8 cellular contexts compared by ENCODE assay signal in the genomic region with DNA sequence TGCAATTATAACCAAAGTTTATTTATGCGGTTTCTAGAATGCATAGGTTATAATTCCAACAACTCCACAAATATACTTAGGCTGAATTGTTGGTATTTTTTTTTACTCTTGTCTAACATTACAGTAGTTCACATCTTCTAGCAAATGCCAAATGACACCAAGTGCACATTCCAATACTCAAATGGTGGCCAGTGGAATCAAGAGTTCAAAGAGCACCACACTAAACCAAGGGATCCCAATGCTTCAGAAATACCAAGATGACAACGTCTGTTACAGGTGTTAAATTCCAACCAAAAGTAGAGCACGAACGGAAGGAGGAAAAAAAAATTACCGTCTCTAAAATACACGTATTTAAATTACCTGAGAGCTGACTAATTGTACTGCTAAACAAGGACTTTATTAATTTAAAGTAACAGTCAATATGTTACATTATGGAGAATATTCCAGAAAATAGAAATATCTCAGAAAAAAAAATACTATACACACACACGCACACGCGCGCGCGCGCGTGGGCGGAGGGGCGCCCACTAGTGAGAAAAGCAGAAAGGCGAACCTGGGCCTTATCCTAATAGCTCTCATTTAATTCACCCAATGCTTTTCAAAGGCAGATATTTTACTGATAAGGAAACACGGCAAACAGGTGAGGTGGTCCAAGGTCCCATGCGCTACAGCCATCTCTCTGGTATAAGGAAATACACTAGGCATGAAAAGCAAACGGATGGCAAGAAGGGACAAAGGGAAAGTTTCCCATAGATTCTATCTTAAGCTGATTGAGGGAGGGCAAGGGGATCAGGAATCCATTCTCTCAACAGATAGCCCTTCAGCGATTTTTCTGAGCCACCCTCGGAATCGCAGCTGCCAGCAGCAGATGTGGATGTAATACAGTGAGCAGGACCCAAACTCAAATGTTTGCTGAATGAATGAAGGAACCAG. TPM values are rescaled to one million over a fixed set of nuclear protein-coding genes. Genes with fewer than 3 reads are reported as not detected.
DNase-seq lines count a peak whose midpoint lies in the region; ATAC-seq and TF ChIP-seq lines count a peak whose summit lies in the region.

No MANE protein-coding gene starts in this region.

- H3K27ac Mint-ChIP-seq in activated T-cell treated with anti-CD3 and anti-CD28 coated beads, Interleukin-2, amount 50 U/mL, for 72 hours: peak overlapping the region; percentile 98

- H3K4me1 Mint-ChIP-seq in activated T-cell treated with anti-CD3 and anti-CD28 coated beads, Interleukin-2, amount 50 U/mL, for 72 hours (ENCODE audit: low read depth): peaks cover 32% of the 10 kb centered on the region

- peaks cover 6 to 7% of the 10 kb centered on the region in 2 donors for H3K36me3 Mint-ChIP-seq in activated T-cell treated with anti-CD3 and anti-CD28 coated beads, Interleukin-2, amount 50 U/mL, for 72 hours (ENCODE audit: insufficient read depth in 2 of 2)

- peak overlapping the region; percentile 66 for H3K4me2 ChIP-seq in neural cell (ENCODE audit: low read length)

- H3K36me3 ChIP-seq in neural cell (ENCODE audit: insufficient read depth, low read length): no peaks in the 10 kb centered on the region

- peak overlapping the region; percentile 89 to 93 for H3K4me3 Mint-ChIP-seq in activated T-cell treated with anti-CD3 and anti-CD28 coated beads, Interleukin-2, amount 50 U/mL, for 72 hours

- H4K20me1 ChIP-seq in neural cell (ENCODE audit: insufficient read depth): no peaks in the 10 kb centered on the region

- no peaks in the 10 kb centered on the region for H3K9me2 ChIP-seq in neural cell (ENCODE audit: insufficient read depth, low read length)

- TF ChIP-seq CTCF in fibroblast of villous mesenchyme (IDR thresholded peaks at IDR 0.05; ENCODE audit: insufficient read depth, low read depth, low read length) (no peak), neural cell (IDR thresholded peaks at IDR 0.05; ENCODE audit: poor library complexity, severe bottlenecking) (peak; percentile 76)

- no peaks in the 10 kb centered on the region for H3K9me3 ChIP-seq in neural cell (ENCODE audit: low read length)

- H3F3A ChIP-seq in neural cell (ENCODE audit: insufficient read depth, low read length, poor library complexity, severe bottlenecking): no peaks in the 10 kb centered on the region

- TF ChIP-seq RAD21 in neural cell (conservative IDR thresholded peaks at IDR 0.05): peak; percentile 48

- H3K9ac ChIP-seq in neural cell (ENCODE audit: low read length): peak overlapping the region; percentile 93

- H3K27me3 Mint-ChIP-seq in activated T-cell treated with anti-CD3 and anti-CD28 coated beads, Interleukin-2, amount 50 U/mL, for 72 hours (ENCODE audit: low read depth): no peaks in the 10 kb centered on the region

- H2AFZ ChIP-seq in neural cell (ENCODE audit: low read depth, low read length): peak overlapping the region; percentile 93

- H3K79me2 ChIP-seq in neural cell (replicated peaks; ENCODE audit: insufficient read depth, low read length): peaks cover 29% of the 10 kb centered on the region

- no peaks in the 10 kb centered on the region for H3K27me3 ChIP-seq in neural cell (ENCODE audit: insufficient read depth, low read depth, low read length)

- H3K4me3 ChIP-seq in fibroblast of villous mesenchyme (ENCODE audit: low read depth, low read length): peak overlapping the region; percentile 96
- H3K4me3 ChIP-seq in neural cell (ENCODE audit: low read length): peak overlapping the region; percentile 84

- DNase-seq in NCI-H2171 treated with DMSO at 0.1 percent for 48 hours (lab: John Stamatoyannopoulos, UW) (peak; percentile 23), NCI-H2171 (lab: John Stamatoyannopoulos, UW) (no peak), MV-4-11 (lab: John Stamatoyannopoulos, UW) (peak; percentile 27), fibroblast of villous mesenchyme (ENCODE audit: low read depth) (no peak)
- DNase-seq in activated T-cell treated with anti-CD3 and anti-CD28 coated beads, Interleukin-2, amount 50 U/mL, for 72 hours: peak; percentile 12 to 27

- ATAC-seq in activated T-cell treated with anti-CD3 and anti-CD28 coated beads, Interleukin-2, amount 50 U/mL, for 72 hours (replicated peaks in 1 of 2): no peak
- ATAC-seq in HG03159 (IDR thresholded peaks at IDR 0.05; ENCODE audit: unreplicated experiment) (no peak), GM21737 (IDR thresholded peaks at IDR 0.05; ENCODE audit: unreplicated experiment) (no peak)

- peak overlapping the region; percentile 88 for H3K27ac ChIP-seq in neural cell (ENCODE audit: low read length)

- no peak for TF ChIP-seq EP300 in neural cell (conservative IDR thresholded peaks at IDR 0.05; ENCODE audit: poor library complexity, severe bottlenecking)

- no peaks in the 10 kb centered on the region for H3K9me3 Mint-ChIP-seq in activated T-cell treated with anti-CD3 and anti-CD28 coated beads, Interleukin-2, amount 50 U/mL, for 72 hours

TF ChIP-seq in neural cell, 6 proteins besides CTCF, POLR2A, EP300 and RAD21:
- no peak for TF ChIP-seq EZH2 (IDR thresholded peaks at IDR 0.05; ENCODE audit: borderline replicate concordance, insufficient read depth, low read length, poor library complexity, severe bottlenecking)
- TF ChIP-seq, protein P1, sequence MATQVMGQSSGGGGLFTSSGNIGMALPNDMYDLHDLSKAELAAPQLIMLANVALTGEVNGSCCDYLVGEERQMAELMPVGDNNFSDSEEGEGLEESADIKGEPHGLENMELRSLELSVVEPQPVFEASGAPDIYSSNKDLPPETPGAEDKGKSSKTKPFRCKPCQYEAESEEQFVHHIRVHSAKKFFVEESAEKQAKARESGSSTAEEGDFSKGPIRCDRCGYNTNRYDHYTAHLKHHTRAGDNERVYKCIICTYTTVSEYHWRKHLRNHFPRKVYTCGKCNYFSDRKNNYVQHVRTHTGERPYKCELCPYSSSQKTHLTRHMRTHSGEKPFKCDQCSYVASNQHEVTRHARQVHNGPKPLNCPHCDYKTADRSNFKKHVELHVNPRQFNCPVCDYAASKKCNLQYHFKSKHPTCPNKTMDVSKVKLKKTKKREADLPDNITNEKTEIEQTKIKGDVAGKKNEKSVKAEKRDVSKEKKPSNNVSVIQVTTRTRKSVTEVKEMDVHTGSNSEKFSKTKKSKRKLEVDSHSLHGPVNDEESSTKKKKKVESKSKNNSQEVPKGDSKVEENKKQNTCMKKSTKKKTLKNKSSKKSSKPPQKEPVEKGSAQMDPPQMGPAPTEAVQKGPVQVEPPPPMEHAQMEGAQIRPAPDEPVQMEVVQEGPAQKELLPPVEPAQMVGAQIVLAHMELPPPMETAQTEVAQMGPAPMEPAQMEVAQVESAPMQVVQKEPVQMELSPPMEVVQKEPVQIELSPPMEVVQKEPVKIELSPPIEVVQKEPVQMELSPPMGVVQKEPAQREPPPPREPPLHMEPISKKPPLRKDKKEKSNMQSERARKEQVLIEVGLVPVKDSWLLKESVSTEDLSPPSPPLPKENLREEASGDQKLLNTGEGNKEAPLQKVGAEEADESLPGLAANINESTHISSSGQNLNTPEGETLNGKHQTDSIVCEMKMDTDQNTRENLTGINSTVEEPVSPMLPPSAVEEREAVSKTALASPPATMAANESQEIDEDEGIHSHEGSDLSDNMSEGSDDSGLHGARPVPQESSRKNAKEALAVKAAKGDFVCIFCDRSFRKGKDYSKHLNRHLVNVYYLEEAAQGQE (IDR thresholded peaks at IDR 0.05; ENCODE audit: borderline replicate concordance): no peak
- no peak for TF ChIP-seq POLR2AphosphoS5 (IDR thresholded peaks at IDR 0.05)
- peak; percentile 62 for TF ChIP-seq SMC3 (conservative IDR thresholded peaks at IDR 0.05; ENCODE audit: poor library complexity)
- TF ChIP-seq TAF1 (IDR thresholded peaks at IDR 0.05; ENCODE audit: low read depth): no peak
- TF ChIP-seq MXI1 (conservative IDR thresholded peaks at IDR 0.05; ENCODE audit: poor library complexity, severe bottlenecking): peak; percentile 10

RNA-seq across cellular contexts. Expression of gene PIGF, which starts 1.0 kb away (rescaled TPM):
- 10 to 100 TPM; 32.1 to 35.2 TPM for total RNA-seq in activated T-cell treated with anti-CD3 and anti-CD28 coated beads, Interleukin-2, amount 50 U/mL, for 72 hours
- 16.8 and 32.0 TPM in 2 replicates for total RNA-seq in fibroblast of villous mesenchyme
- 53.2 and 64.5 TPM in 2 replicates for polyA plus RNA-seq in neural cell
- 29.7 and 43.2 TPM in 2 replicates for polyA minus RNA-seq in neural cell

RNA-seq across cellular contexts. Expression of gene CRIPT, which starts 1.2 kb away (rescaled TPM):
- 1 to 10 TPM; 7.3 to 7.9 TPM for total RNA-seq in activated T-cell treated with anti-CD3 and anti-CD28 coated beads, Interleukin-2, amount 50 U/mL, for 72 hours
- total RNA-seq in fibroblast of villous mesenchyme: 16.1 and 27.2 TPM in 2 replicates
- 23.4 and 29.5 TPM in 2 replicates for polyA plus RNA-seq in neural cell
- 43.8 and 52.3 TPM in 2 replicates for polyA minus RNA-seq in neural cell

Comparison
In these comparisons a context has a peak if more than half of its experiments do, and no peak if none do; other contexts are left out.
1. DNase-seq: peak in NCI-H2171 treated with DMSO at 0.1 percent for 48 hours (single experiment), MV-4-11 (single experiment) and activated T-cell treated with anti-CD3 and anti-CD28 coated beads, Interleukin-2, amount 50 U/mL, for 72 hours (2 of 2); none in NCI-H2171 (single experiment) and fibroblast of villous mesenchyme (single experiment).